ENCODE assay signal across 8 cellular contexts in the genomic region with DNA sequence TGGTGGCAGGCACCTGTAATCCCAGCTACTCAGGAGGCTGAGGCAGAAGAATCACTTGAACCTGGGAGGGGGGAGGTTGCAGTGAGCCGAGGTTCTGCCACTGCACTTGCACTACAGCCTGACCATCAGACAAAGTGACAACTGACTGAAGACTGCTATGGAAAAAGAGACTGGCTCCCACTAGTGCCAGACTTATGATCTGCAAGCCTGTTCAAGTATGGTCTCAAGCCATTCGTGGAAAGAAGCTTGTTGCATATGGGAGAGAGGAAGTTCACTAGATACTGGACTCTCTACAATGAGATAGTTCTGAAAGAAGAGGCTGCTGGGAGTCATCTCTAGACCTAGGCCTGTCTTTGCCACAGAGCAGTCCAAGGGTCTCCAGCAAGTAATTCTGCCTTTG. TPM values are rescaled to one million over a fixed set of nuclear protein-coding genes. Genes with fewer than 3 reads are reported as not detected.
DNase-seq lines count a peak whose midpoint lies in the region; ATAC-seq, FAIRE-seq and TF ChIP-seq lines count a peak whose summit lies in the region.

No MANE protein-coding gene starts in this region.

- 88% methylated on average over 2 of the region's 2 CpGs; no CpG with 5 or more reads in 1 of the 2 experiments for WGBS in H1 (ENCODE audit: extremely low coverage in 1 of 2, insufficient coverage in 1 of 2, insufficient read length in 1 of 2, insufficient replicate concordance in 2 of 2, low coverage in 1 of 2, low lambda C conversion rate in 2 of 2, missing lambda C conversion rate in 1 of 2), 2 experiments

- H3K27me3 Mint-ChIP-seq in Caco-2 (ENCODE audit: insufficient read depth, unreplicated experiment) = no peaks in the 10 kb centered on the region
- H3K27me3 Mint-ChIP-seq in natural killer cell treated with Interleukin-12 subunit alpha and Interleukin-12 subunit beta and Interleukin-15 and Interleukin-18, amount 100 ng/mL, for 72 hours = no peaks in the 10 kb centered on the region

- H3K23me2 ChIP-seq in H1 (ENCODE audit: low read depth, low read length) = no peaks in the 10 kb centered on the region

- no peak overlapping the region for H3K56ac ChIP-seq in H1 (replicated peaks; ENCODE audit: insufficient read length, low read depth, low read length)

- H3K27me3 ChIP-seq in Caco-2 (replicated peaks; ENCODE audit: control insufficient read depth, insufficient read depth, low read length) (no peaks in the 10 kb centered on the region), H1 (replicated peaks in 1 of 4; ENCODE audit: control insufficient read depth in 3 of 4, extremely low read depth in 1 of 4, insufficient read depth in 3 of 4, low read length in 3 of 4) (peaks cover 0 to 2% (median 0%) of the 10 kb centered on the region in 4 experiments; a peak in 1 of 7 replicates)

- BruUV-seq in Caco-2 (replicated peaks; lab: Mats Ljungman, UMichigan) = no TSS peak
- BruUV-seq in OCI-LY7 (replicated peaks; lab: Mats Ljungman, UMichigan) = no TSS peak

- TF ChIP-seq RAD21 in H1 (IDR thresholded peaks at IDR 0.05 in 1 of 2, conservative IDR thresholded peaks at IDR 0.05 in 1 of 2; ENCODE audit: low read depth in 2 of 2, low read length in 2 of 2) = peak; percentile 19 to 53; a peak in 3 of 4 replicates

- no peak overlapping the region for H3K4me3 Mint-ChIP-seq in Caco-2 (ENCODE audit: unreplicated experiment)
- H3K4me3 Mint-ChIP-seq in natural killer cell treated with Interleukin-12 subunit alpha and Interleukin-12 subunit beta and Interleukin-15 and Interleukin-18, amount 100 ng/mL, for 72 hours = no peak overlapping the region

- H3K9me3 Mint-ChIP-seq in Caco-2 (ENCODE audit: unreplicated experiment) = no peaks in the 10 kb centered on the region
- no peaks in the 10 kb centered on the region for H3K9me3 Mint-ChIP-seq in natural killer cell treated with Interleukin-12 subunit alpha and Interleukin-12 subunit beta and Interleukin-15 and Interleukin-18, amount 100 ng/mL, for 72 hours

- no peaks in the 10 kb centered on the region for H3K4me1 ChIP-seq in Caco-2
- H3K4me1 ChIP-seq in OCI-LY7 (ENCODE audit: insufficient read depth, low read length, poor library complexity, severe bottlenecking) = peaks cover 17% of the 10 kb centered on the region
- peaks cover 0 to 3% (median 0%) of the 10 kb centered on the region in 4 experiments; a peak in 2 of 7 replicates for H3K4me1 ChIP-seq in H1 (replicated peaks in 1 of 4; ENCODE audit: control insufficient read depth in 3 of 4, insufficient read depth in 4 of 4, low read length in 3 of 4)

- no peaks in the 10 kb centered on the region for H3K9me2 ChIP-seq in OCI-LY7 (ENCODE audit: insufficient read depth, low read length)

- H3K36me3 ChIP-seq in Caco-2 (ENCODE audit: control insufficient read depth, insufficient read depth, low read length) (no peaks in the 10 kb centered on the region; the same call in 1 of the 2 replicates), OCI-LY7 (ENCODE audit: insufficient read depth, low read length) (peaks cover 84% of the 10 kb centered on the region), H1 (ENCODE audit: control insufficient read depth in 2 of 4, insufficient read depth in 4 of 4, low read length in 3 of 4) (peaks cover 16 to 70% (median 50%) of the 10 kb centered on the region in 4 experiments)

- peak; percentile 42 to 53 for DNase-seq in Caco-2
- peak; percentile 69 for DNase-seq in OCI-LY7 (ENCODE audit: low spot score)
- no peak for DNase-seq in H1 (ENCODE audit: low read depth in 1 of 2, low spot score in 2 of 2)
- no peak for DNase-seq in natural killer cell treated with Interleukin-12 subunit alpha and Interleukin-12 subunit beta and Interleukin-15 and Interleukin-18, amount 100 ng/mL, for 72 hours (ENCODE audit: low spot score)
- DNase-seq in stimulated activated naive CD4-positive, alpha-beta T cell (lab: John Stamatoyannopoulos, UW) = no peak
- no peak for DNase-seq in NCI-H187 treated with DMSO at 0.1 percent for 48 hours (lab: John Stamatoyannopoulos, UW)

- peaks cover 3% of the 10 kb centered on the region; the same call in 1 of the 2 replicates for H3K79me1 ChIP-seq in H1 (ENCODE audit: low read depth, low read length)

- H3K9me3 ChIP-seq in Caco-2 = no peaks in the 10 kb centered on the region
- H3K9me3 ChIP-seq in OCI-LY7 (ENCODE audit: low read length) = no peaks in the 10 kb centered on the region
- no peaks in the 10 kb centered on the region for H3K9me3 ChIP-seq in H1 (ENCODE audit: insufficient read depth in 2 of 2, low read depth in 1 of 2, low read length in 1 of 2)

- H3K4me2 ChIP-seq in OCI-LY7 (ENCODE audit: low read length) (no peak overlapping the region), H1 (ENCODE audit: insufficient read depth in 1 of 2, low read depth in 2 of 2, low read length in 2 of 2) (no peak overlapping the region)

- H3K4ac ChIP-seq in H1 (replicated peaks; ENCODE audit: insufficient read length, low read depth, low read length) = no peak overlapping the region

- POLR2A ChIA-PET in Caco-2 (lab: Charles Lee) (no interaction called here), OCI-LY7 (lab: Charles Lee) (interaction anchor here (0.5 to 0.7 kb wide), 2 partner anchors 19 to 228 kb away, joined by 3 to 4 read pairs; no protein-coding TSS in a partner anchor), H1 (lab: Charles Lee; ENCODE audit: partially characterized antibody) (interaction anchor here (0.6 to 4.2 kb wide), 5 partner anchors 12 to 37 kb away, joined by 3 to 14 read pairs (median 3); partner anchors contain the start of genes CASP8AP2 and MDN1)

- H2AFZ ChIP-seq in OCI-LY7 (ENCODE audit: low read length) (no peak overlapping the region), H1 (ENCODE audit: low read length) (no peak overlapping the region)

- no peak overlapping the region for H3K9ac ChIP-seq in H1 (replicated peaks in 1 of 4; ENCODE audit: extremely low read depth in 1 of 4, low read depth in 3 of 4, low read length in 3 of 4)

- H2BK120ac ChIP-seq in H1 (replicated peaks; ENCODE audit: low read depth, low read length) = no peak overlapping the region

- H4K91ac ChIP-seq in H1 (replicated peaks; ENCODE audit: insufficient read length, low read length) = no peak overlapping the region

- H2BK5ac ChIP-seq in H1 (ENCODE audit: low read depth, low read length) = no peak overlapping the region; the same call in 1 of the 2 replicates

- H3K23ac ChIP-seq in H1 (ENCODE audit: insufficient read length) = no peak overlapping the region

- H4K20me1 ChIP-seq in OCI-LY7 (ENCODE audit: insufficient read depth, low read length) = no peaks in the 10 kb centered on the region
- peaks cover 0 to 8% of the 10 kb centered on the region in 2 experiments for H4K20me1 ChIP-seq in H1 (replicated peaks in 1 of 2; ENCODE audit: control insufficient read depth in 1 of 2, insufficient read depth in 2 of 2, low read length in 2 of 2)

- TF ChIP-seq POLR2A in H1 (IDR thresholded peaks at IDR 0.05; ENCODE audit: control extremely low read depth in 1 of 2, low read depth in 2 of 2, low read length in 2 of 2) = no peak

- ATAC-seq in GM18519 (IDR thresholded peaks at IDR 0.05; ENCODE audit: low FRiP score, unreplicated experiment) (peak; percentile 71), HG03135 (IDR thresholded peaks at IDR 0.05; ENCODE audit: unreplicated experiment) (peak; percentile 69)
- peak; percentile 40 to 41 for ATAC-seq in natural killer cell treated with Interleukin-12 subunit alpha and Interleukin-12 subunit beta and Interleukin-15 and Interleukin-18, amount 100 ng/mL, for 72 hours

- no peak overlapping the region for H2AK5ac ChIP-seq in H1 (ENCODE audit: low read depth, low read length)

- H2BK20ac ChIP-seq in H1 (ENCODE audit: low read length) = no peak overlapping the region

- H3K79me2 ChIP-seq in OCI-LY7 (ENCODE audit: insufficient read depth, low read depth, low read length) (peaks cover 13% of the 10 kb centered on the region; the same call in 1 of the 2 replicates), H1 (ENCODE audit: control insufficient read depth in 1 of 2, insufficient read depth in 2 of 2, low read length in 2 of 2) (peaks cover 3 to 50% of the 10 kb centered on the region in 2 experiments; a peak in 2 of 4 replicates)

- no peak overlapping the region for H4K8ac ChIP-seq in H1 (ENCODE audit: extremely low read depth, insufficient read depth, low read length)

- H3K4me3 ChIP-seq in Caco-2 (ENCODE audit: low read depth, low read length) = no peak overlapping the region
- H3K4me3 ChIP-seq in OCI-LY7 (ENCODE audit: low read depth, low read length, poor library complexity, severe bottlenecking) = no peak overlapping the region
- H3K4me3 ChIP-seq in H1 (ENCODE audit: extremely low read depth in 1 of 4, insufficient read depth in 2 of 4, low read depth in 3 of 4, low read length in 4 of 4) = no peak overlapping the region

- peaks cover 22% of the 10 kb centered on the region for H3K4me1 Mint-ChIP-seq in Caco-2 (ENCODE audit: low read depth, unreplicated experiment)
- peaks cover 21 to 24% of the 10 kb centered on the region in 2 donors for H3K4me1 Mint-ChIP-seq in natural killer cell treated with Interleukin-12 subunit alpha and Interleukin-12 subunit beta and Interleukin-15 and Interleukin-18, amount 100 ng/mL, for 72 hours (ENCODE audit: low read depth in 2 of 2)

- peak overlapping the region; percentile 40 for H3K27ac Mint-ChIP-seq in Caco-2 (ENCODE audit: unreplicated experiment)
- H3K27ac Mint-ChIP-seq in natural killer cell treated with Interleukin-12 subunit alpha and Interleukin-12 subunit beta and Interleukin-15 and Interleukin-18, amount 100 ng/mL, for 72 hours = peak overlapping the region in 1 of 2 donors; percentile 86

- CTCF ChIA-PET in Caco-2 (lab: Charles Lee) (interaction anchor here (0.6 to 1.4 kb wide), 3 partner anchors 12 to 111 kb away, joined by 4 to 8 read pairs (median 4); partner anchors contain the start of gene CASP8AP2), OCI-LY7 (lab: Charles Lee; ENCODE audit: unreplicated experiment) (interaction anchor here (0.6 kb wide), 1 partner anchor 620 kb away, joined by 3 read pairs; no protein-coding TSS in a partner anchor), H1 (lab: Charles Lee; ENCODE audit: partially characterized antibody) (interaction anchor here (0.6 to 2.4 kb wide), 19 partner anchors 9 to 162 kb away, joined by 3 to 27 read pairs (median 5); partner anchors contain the start of genes CASP8AP2 and MDN1)

- no peak for TF ChIP-seq EP300 in H1 (IDR thresholded peaks at IDR 0.05; ENCODE audit: borderline replicate concordance in 1 of 2, low read depth in 2 of 2, low read length in 2 of 2)

- no peak overlapping the region for H2BK15ac ChIP-seq in H1 (ENCODE audit: low read length)

- no peak overlapping the region for H3K18ac ChIP-seq in H1 (ENCODE audit: extremely low read depth, low read length)

- H2BK12ac ChIP-seq in H1 (ENCODE audit: low read depth, low read length) = no peak overlapping the region

- intact Hi-C loops in Caco-2 (cut with micrococcal nuclease; ENCODE audit: unreplicated experiment) = no loop called here
- intact Hi-C loops in OCI-LY7 (cut with micrococcal nuclease; ENCODE audit: unreplicated experiment) = no loop called here

- peak; percentile 66 to 68 for TF ChIP-seq CTCF in Caco-2 (IDR thresholded peaks at IDR 0.05; ENCODE audit: insufficient read depth in 1 of 2, low read depth in 1 of 2, low read length in 1 of 2, severe bottlenecking in 1 of 2, unreplicated experiment in 1 of 2)
- peak; percentile 76 for TF ChIP-seq CTCF in OCI-LY7 (conservative IDR thresholded peaks at IDR 0.05; ENCODE audit: low read length)
- peak in 2 of 3 experiments; percentile 34 to 65; a peak in 3 of 4 replicates for TF ChIP-seq CTCF in H1 (IDR thresholded peaks at IDR 0.05; ENCODE audit: control extremely low read depth in 1 of 3, insufficient read depth in 1 of 3, low read depth in 1 of 3, low read length in 3 of 3)

- H4K5ac ChIP-seq in H1 (ENCODE audit: insufficient read length, low read depth, low read length) = no peak overlapping the region

- H3K14ac ChIP-seq in H1 (ENCODE audit: insufficient read length) = no peak overlapping the region

- H3K36me3 Mint-ChIP-seq in Caco-2 (ENCODE audit: insufficient read depth, unreplicated experiment) = peaks cover 72% of the 10 kb centered on the region
- H3K36me3 Mint-ChIP-seq in natural killer cell treated with Interleukin-12 subunit alpha and Interleukin-12 subunit beta and Interleukin-15 and Interleukin-18, amount 100 ng/mL, for 72 hours = peaks cover 25% of the 10 kb centered on the region

- FAIRE-seq in H1 (lab: Jason Lieb, UNC) = peak; percentile 72

- no peak overlapping the region for H3K27ac ChIP-seq in OCI-LY7 (ENCODE audit: low read depth, low read length, poor library complexity, severe bottlenecking)
- no peak overlapping the region for H3K27ac ChIP-seq in H1 (ENCODE audit: low read depth, low read length)

RNA-seq across cellular contexts. Expression of gene MDN1, which starts 26.7 kb away (rescaled TPM):
- total RNA-seq in Caco-2 (2022) = 49.0 and 59.3 TPM in 2 replicates
- total RNA-seq in OCI-LY7 (2014; rRNA removed; shearing (Covaris generic)) = 42.9 and 48.6 TPM in 2 replicates
- 55.3 and 62.3 TPM in 2 replicates for total RNA-seq in OCI-LY7 (2022)
- 175 and 179 TPM in 2 replicates for total RNA-seq in H1 (2021; fragmentation: NEBNext Ultra II Directional; extraction: Animal tissue kit (Norgen Biotek cat#: 25700))
- 35.4 and 53.5 TPM in 2 replicates for polyA plus RNA-seq in H1 (2011; rRNA removed)
- 41.6 TPM for polyA plus RNA-seq in H1 (2011; cell fraction: cytosol; rRNA removed)
- polyA plus RNA-seq in H1 (2011; cell fraction: nucleus; rRNA removed) = 97.2 TPM
- polyA plus RNA-seq in H1 (2012, experiment 1 of 2) = 68.2 to 120 TPM (median 83.1 TPM) in 4 replicates
- polyA plus RNA-seq in H1 (2012, experiment 2 of 2) = 6.9 TPM
- 64.9 TPM for polyA plus RNA-seq in H1 (2013, experiment 1 of 2)
- polyA plus RNA-seq in H1 (2013, experiment 2 of 2) = 55.1 TPM
- 88.8 and 110 TPM in 2 replicates for polyA minus RNA-seq in H1 (2011; rRNA and poly(A)+ RNA removed)
- 68.4 TPM for polyA minus RNA-seq in H1 (2011; cell fraction: cytosol; rRNA and poly(A)+ RNA removed)
- 163 TPM for polyA minus RNA-seq in H1 (2011; cell fraction: nucleus; rRNA and poly(A)+ RNA removed)
- total RNA-seq in natural killer cell treated with Interleukin-12 subunit alpha and Interleukin-12 subunit beta and Interleukin-15 and Interleukin-18, amount 100 ng/mL, for 72 hours = 100 to 1,000 TPM in 1 of 2 donors, 10 to 100 TPM in 1; 47.3 to 102 TPM

RNA-seq across cellular contexts. Expression of gene CASP8AP2, which starts 36.8 kb away (rescaled TPM):
- total RNA-seq in Caco-2 (2022) (19.3 and 23.3 TPM in 2 replicates), OCI-LY7 (2022) (39.5 and 40.0 TPM in 2 replicates)
- 22.6 and 23.7 TPM in 2 replicates for total RNA-seq in OCI-LY7 (2014; rRNA removed; shearing (Covaris generic))
- total RNA-seq in H1 (2021; fragmentation: NEBNext Ultra II Directional; extraction: Animal tissue kit (Norgen Biotek cat#: 25700)) = 31.5 and 32.1 TPM in 2 replicates
- polyA plus RNA-seq in H1 (2011; rRNA removed) = 4.4 and 6.9 TPM in 2 replicates
- polyA plus RNA-seq in H1 (2011; cell fraction: cytosol; rRNA removed) = 8.8 TPM
- polyA plus RNA-seq in H1 (2011; cell fraction: nucleus; rRNA removed) = 8.8 TPM
- polyA plus RNA-seq in H1 (2012, experiment 1 of 2) = 10.7 to 20.9 TPM (median 14.5 TPM) in 4 replicates
- 1.0 TPM for polyA plus RNA-seq in H1 (2012, experiment 2 of 2)
- polyA plus RNA-seq in H1 (2013, experiment 1 of 2) = 20.2 TPM
- polyA plus RNA-seq in H1 (2013, experiment 2 of 2) = 18.4 TPM
- 36.1 and 39.4 TPM in 2 replicates for polyA minus RNA-seq in H1 (2011; rRNA and poly(A)+ RNA removed)
- polyA minus RNA-seq in H1 (2011; cell fraction: cytosol; rRNA and poly(A)+ RNA removed) = 16.6 TPM
- 75.3 TPM for polyA minus RNA-seq in H1 (2011; cell fraction: nucleus; rRNA and poly(A)+ RNA removed)
- 10 to 100 TPM; 20.3 to 33.1 TPM for total RNA-seq in natural killer cell treated with Interleukin-12 subunit alpha and Interleukin-12 subunit beta and Interleukin-15 and Interleukin-18, amount 100 ng/mL, for 72 hours

Comparison
In these comparisons a context has a peak if more than half of its experiments do, and no peak if none do; other contexts are left out.
1. DNase-seq: peak in Caco-2 (2 of 2) and OCI-LY7 (single experiment); none in H1 (0 of 2), natural killer cell treated with Interleukin-12 subunit alpha and Interleukin-12 subunit beta and Interleukin-15 and Interleukin-18, amount 100 ng/mL, for 72 hours (single experiment), stimulated activated naive CD4-positive, alpha-beta T cell (0 of 6) and NCI-H187 treated with DMSO at 0.1 percent for 48 hours (single experiment).
2. Peak in every context shown above with its lines, with median percentiles within 50 percentile points of each other: CTCF ChIP-seq and ATAC-seq.